In the genomic region with DNA sequence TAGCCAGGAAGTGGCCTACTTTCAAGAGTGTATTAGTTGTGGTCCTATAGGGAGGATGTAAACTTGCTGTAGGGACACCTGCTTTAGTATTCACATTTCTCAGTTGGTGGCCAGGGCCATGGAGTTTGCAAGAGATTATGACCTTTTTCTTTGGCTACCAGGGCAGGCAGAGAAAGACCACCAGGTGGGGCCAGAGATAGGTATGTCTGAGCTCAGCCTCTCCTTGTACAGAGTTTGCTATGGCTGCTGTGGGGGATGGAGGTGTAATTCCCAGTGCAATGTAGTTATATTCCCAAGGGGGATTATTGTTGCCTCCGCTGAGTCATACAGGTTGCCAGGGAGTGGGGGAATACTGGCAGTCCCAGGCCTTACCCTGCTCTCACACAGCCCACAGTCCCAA, we compare ENCODE assay signal across 26 cellular contexts. TPM values are rescaled to one million over a fixed set of nuclear protein-coding genes. Genes with fewer than 3 reads are reported as not detected.
"Had no signal": no experiment of that assay in that cellular context is flagged by ENCODE, and none has a peak within 500 bp of the region (broad histone marks: within the 10 kb centered on the region; RNA-seq: fewer than 3 reads in every experiment).

No MANE protein-coding gene starts in this region.

- H3K4me3 Mint-ChIP-seq: activated CD4-positive, alpha-beta memory T cell treated with anti-CD3 and anti-CD28 coated beads for 36 hours; activated naive CD4-positive, alpha-beta T cell treated with anti-CD3 and anti-CD28 coated beads, Interleukin-2, amount 10 ng/mL, durations not matched to agents 7 days and 5 days; dendritic cell treated with granulocyte-macrophage colony-stimulating factor and Interleukin-4, amounts not matched to agents 40 ng/mL and 50 ng/mL, for 4 days; natural killer cell; T-helper 1 cell treated with Interleukin-12 subunit alpha and Interleukin-12 subunit beta and Interleukin-4 antibody, amounts not matched to agents 30 μg/mL and 1 μg/mL, for 36 hours had no signal

- H3K4me1 Mint-ChIP-seq: activated naive CD4-positive, alpha-beta T cell treated with anti-CD3 and anti-CD28 coated beads, Interleukin-2, amount 10 ng/mL, durations not matched to agents 7 days and 5 days; natural killer cell had no signal

- H3K27ac ChIP-seq: body of pancreas, esophagus muscularis mucosa, hepatocyte, prostate gland, upper lobe of left lung had no signal

- H3K27me3 Mint-ChIP-seq: activated naive CD4-positive, alpha-beta T cell treated with anti-CD3 and anti-CD28 coated beads, Interleukin-2, amount 10 ng/mL, durations not matched to agents 7 days and 5 days; dendritic cell treated with granulocyte-macrophage colony-stimulating factor and Interleukin-4, amounts not matched to agents 40 ng/mL and 50 ng/mL, for 4 days had no signal

- DNase-seq: activated CD4-positive, alpha-beta memory T cell treated with anti-CD3 and anti-CD28 coated beads for 36 hours; activated CD4-positive, alpha-beta T cell treated with anti-CD3 and anti-CD28 coated beads for 4 hours; activated CD4-positive, CD25-positive, alpha-beta regulatory T cell; activated effector memory CD4-positive, alpha-beta T cell treated with anti-CD3 and anti-CD28 coated beads, Interleukin-2, amount 50 U/mL, for 16 hours; activated naive CD4-positive, alpha-beta T cell treated with anti-CD3 and anti-CD28 coated beads, Interleukin-2, amount 10 ng/mL, durations not matched to agents 7 days and 5 days; activated T-cell treated with anti-CD3 and anti-CD28 coated beads, Interleukin-2, amount 50 U/mL, for 48 hours; anterior cingulate cortex; body of pancreas; caudate nucleus; effector memory CD4-positive, alpha-beta T cell; glutamatergic neuron; left ventricle myocardium superior; mammary epithelial cell; midbrain; natural killer cell; stimulated activated CD4-positive, alpha-beta T cell treated with anti-CD3 and anti-CD28 coated beads, Interleukin-4, amount 100 ng/mL, for 24 hours; stimulated activated naive CD4-positive, alpha-beta T cell treated with Interleukin-2 at 50 U/mL for 16 hours; T1000; upper lobe of left lung had no signal

- H3K36me3 ChIP-seq: esophagus muscularis mucosa, prostate gland, upper lobe of left lung had no signal

- H3K4me3 ChIP-seq: body of pancreas, esophagus muscularis mucosa, hepatocyte, prostate gland, upper lobe of left lung had no signal

- H3K36me3 Mint-ChIP-seq: activated CD4-positive, alpha-beta memory T cell treated with anti-CD3 and anti-CD28 coated beads for 36 hours; activated naive CD4-positive, alpha-beta T cell treated with anti-CD3 and anti-CD28 coated beads, Interleukin-2, amount 10 ng/mL, durations not matched to agents 7 days and 5 days had no signal

- H3K4me1 ChIP-seq: body of pancreas, esophagus muscularis mucosa, prostate gland, upper lobe of left lung had no signal

- H3K27me3 ChIP-seq: body of pancreas, esophagus muscularis mucosa, hepatocyte, upper lobe of left lung had no signal

- ATAC-seq: body of pancreas, left ventricle myocardium superior, natural killer cell had no signal

- H3K9me3 ChIP-seq: body of pancreas, esophagus muscularis mucosa, prostate gland had no signal

- H3K27ac Mint-ChIP-seq: activated CD4-positive, alpha-beta memory T cell treated with anti-CD3 and anti-CD28 coated beads for 36 hours; activated naive CD4-positive, alpha-beta T cell treated with anti-CD3 and anti-CD28 coated beads, Interleukin-2, amount 10 ng/mL, durations not matched to agents 7 days and 5 days; dendritic cell treated with granulocyte-macrophage colony-stimulating factor and Interleukin-4, amounts not matched to agents 40 ng/mL and 50 ng/mL, for 4 days; natural killer cell; T-helper 1 cell treated with Interleukin-12 subunit alpha and Interleukin-12 subunit beta and Interleukin-4 antibody, amounts not matched to agents 30 μg/mL and 1 μg/mL, for 36 hours had no signal

RNA-seq across cellular contexts. Expression of gene DACH2, which starts 26.3 kb away (rescaled TPM):
- total RNA-seq: activated CD4-positive, alpha-beta memory T cell treated with anti-CD3 and anti-CD28 coated beads for 36 hours; endothelial cell of umbilical vein; left ventricle myocardium superior; natural killer cell; osteocyte; upper lobe of left lung had no signal
- polyA plus RNA-seq: endothelial cell of umbilical vein had no signal
